In the genomic region with DNA sequence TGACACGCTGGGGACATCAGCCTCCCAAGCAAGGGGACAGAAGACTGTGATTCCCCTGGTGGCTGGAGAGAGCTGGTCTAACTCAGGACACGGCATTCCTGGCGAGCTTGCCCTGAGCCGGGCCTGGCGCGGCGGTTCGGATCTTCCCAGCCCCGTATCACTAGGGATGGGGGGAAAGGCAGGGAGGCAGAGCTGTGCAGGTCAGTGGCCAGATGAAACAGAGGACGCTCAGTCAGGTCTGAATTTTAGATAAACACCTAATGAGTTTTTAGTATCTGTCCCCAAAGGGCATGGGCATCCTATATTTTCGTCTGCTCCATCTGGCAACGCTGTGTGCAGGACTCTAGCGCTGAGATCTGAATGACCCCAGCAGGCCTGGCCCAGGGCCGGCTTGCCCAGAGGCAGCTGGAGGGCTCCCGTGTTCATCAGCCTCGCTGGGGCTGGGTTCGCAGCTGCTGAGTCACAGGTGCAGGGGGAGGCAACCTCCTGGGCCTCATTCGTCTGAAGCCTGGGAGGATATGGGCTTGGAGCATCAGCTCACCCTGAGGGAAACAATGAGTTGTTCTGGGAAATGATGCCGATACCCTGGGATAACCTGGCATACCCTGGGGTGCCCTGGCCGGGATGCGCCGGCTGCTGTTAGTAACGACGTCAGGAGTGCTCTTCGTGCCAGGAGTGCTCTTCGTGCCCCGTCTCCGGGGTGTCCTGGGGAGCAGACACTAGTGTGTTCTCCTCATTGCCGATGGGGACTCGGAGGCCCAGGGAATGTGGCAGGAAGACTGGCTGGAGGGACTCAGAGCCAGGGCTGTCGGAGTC, we compare ENCODE assay signal across 2 cellular contexts.
TF ChIP-seq lines count a peak whose summit lies in the region.

No MANE protein-coding gene starts in this region.

TF ChIP-seq in IMR-90, 13 proteins besides CTCF, POLR2A, EP300 and RAD21 (continued from another document):
- no peak for TF ChIP-seq CHD1 (IDR thresholded peaks at IDR 0.05; ENCODE audit: low read depth, low read length)

TF ChIP-seq in WTC11, 78 proteins besides CTCF, POLR2A, EP300 and RAD21 (continued from another document):
- TF ChIP-seq CDX4 (CRISPR knock-in tag; IDR thresholded peaks at IDR 0.05; ENCODE audit: borderline replicate concordance) (no peak), ZNF219 (CRISPR knock-in tag; IDR thresholded peaks at IDR 0.05; ENCODE audit: borderline replicate concordance) (no peak), NFATC4 (CRISPR knock-in tag; IDR thresholded peaks at IDR 0.05) (no peak), NR1H2 (CRISPR knock-in tag; IDR thresholded peaks at IDR 0.05) (no peak), NFE2L1 (CRISPR knock-in tag; IDR thresholded peaks at IDR 0.05) (no peak), GABPB1 (CRISPR knock-in tag; IDR thresholded peaks at IDR 0.05) (no peak), NR2C2 (CRISPR knock-in tag; IDR thresholded peaks at IDR 0.05) (no peak), SMAD3 (CRISPR knock-in tag; IDR thresholded peaks at IDR 0.05; ENCODE audit: borderline replicate concordance) (no peak), STAT6 (CRISPR knock-in tag; conservative IDR thresholded peaks at IDR 0.05; ENCODE audit: low read depth) (no peak), TP53 (CRISPR knock-in tag; IDR thresholded peaks at IDR 0.05) (no peak), FOXJ3 (CRISPR knock-in tag; IDR thresholded peaks at IDR 0.05; ENCODE audit: borderline replicate concordance) (no peak), OVOL2 (CRISPR knock-in tag; IDR thresholded peaks at IDR 0.05; ENCODE audit: borderline replicate concordance) (no peak), AFF4 (CRISPR knock-in tag; IDR thresholded peaks at IDR 0.05; ENCODE audit: borderline replicate concordance) (no peak), ARID4B (CRISPR knock-in tag; IDR thresholded peaks at IDR 0.05; ENCODE audit: borderline replicate concordance) (no peak), ZNF232 (CRISPR knock-in tag; IDR thresholded peaks at IDR 0.05) (no peak), MLX (CRISPR knock-in tag; IDR thresholded peaks at IDR 0.05) (no peak), ATF3 (CRISPR knock-in tag; conservative IDR thresholded peaks at IDR 0.05) (no peak)
- TF ChIP-seq, protein P1, sequence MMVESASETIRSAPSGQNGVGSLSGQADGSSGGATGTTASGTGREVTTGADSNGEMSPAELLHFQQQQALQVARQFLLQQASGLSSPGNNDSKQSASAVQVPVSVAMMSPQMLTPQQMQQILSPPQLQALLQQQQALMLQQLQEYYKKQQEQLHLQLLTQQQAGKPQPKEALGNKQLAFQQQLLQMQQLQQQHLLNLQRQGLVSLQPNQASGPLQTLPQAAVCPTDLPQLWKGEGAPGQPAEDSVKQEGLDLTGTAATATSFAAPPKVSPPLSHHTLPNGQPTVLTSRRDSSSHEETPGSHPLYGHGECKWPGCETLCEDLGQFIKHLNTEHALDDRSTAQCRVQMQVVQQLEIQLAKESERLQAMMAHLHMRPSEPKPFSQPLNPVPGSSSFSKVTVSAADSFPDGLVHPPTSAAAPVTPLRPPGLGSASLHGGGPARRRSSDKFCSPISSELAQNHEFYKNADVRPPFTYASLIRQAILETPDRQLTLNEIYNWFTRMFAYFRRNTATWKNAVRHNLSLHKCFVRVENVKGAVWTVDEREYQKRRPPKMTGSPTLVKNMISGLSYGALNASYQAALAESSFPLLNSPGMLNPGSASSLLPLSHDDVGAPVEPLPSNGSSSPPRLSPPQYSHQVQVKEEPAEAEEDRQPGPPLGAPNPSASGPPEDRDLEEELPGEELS (CRISPR knock-in tag; IDR thresholded peaks at IDR 0.05), result no peak
